Comparison of ENCODE assay signal across 26 cellular contexts in the genomic region with DNA sequence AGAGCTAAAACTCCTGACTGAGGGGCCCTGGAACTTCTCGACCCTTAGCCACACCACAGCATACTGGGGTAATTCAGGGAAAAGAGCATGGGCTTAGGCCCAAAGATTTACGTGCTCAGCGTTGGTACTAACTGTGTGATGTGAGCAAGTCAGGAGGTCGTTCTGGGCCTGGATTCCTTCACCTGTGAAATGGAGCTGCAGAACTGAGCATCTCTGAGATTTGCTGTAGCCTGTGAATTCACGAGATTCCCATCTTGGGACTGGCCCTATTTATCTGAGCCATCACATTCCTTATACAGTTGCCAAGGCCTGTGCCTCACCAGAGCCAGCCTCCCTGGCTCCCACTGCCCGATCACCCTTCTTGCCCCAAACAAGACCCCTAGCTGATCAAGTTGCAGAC.
DNase-seq lines count a peak whose midpoint lies in the region; ATAC-seq and TF ChIP-seq lines count a peak whose summit lies in the region.
"Had no signal": no experiment of that assay in that cellular context is flagged by ENCODE, and none has a peak within 500 bp of the region (broad histone marks: within the 10 kb centered on the region; RNA-seq: fewer than 3 reads in every experiment).

No MANE protein-coding gene starts in this region.

- no peak overlapping the region for H4K91ac ChIP-seq in trophoblast cell (ENCODE audit: low read depth, low read length)

- no peaks in the 10 kb centered on the region for H3K79me2 ChIP-seq in trophoblast cell (ENCODE audit: control insufficient read depth, insufficient read depth, low read length, poor library complexity)

- intact Hi-C loops in left ventricle myocardium inferior (cut with micrococcal nuclease) = no loop called here
- intact Hi-C loops in right cardiac atrium (cut with DNase I) = no loop called here

- ATAC-seq in right cardiac atrium (no peak), upper lobe of left lung (ENCODE audit: low FRiP score in 2 of 2) (no peak)
- ATAC-seq: activated CD8-positive, alpha-beta T cell treated with anti-CD3 and anti-CD28 coated beads for 36 hours; activated T-cell treated with anti-CD3 and anti-CD28 coated beads, Interleukin-2, amount 50 U/mL, for 4 hours had no signal

- no peak overlapping the region for H3K4ac ChIP-seq in trophoblast cell (ENCODE audit: low read depth, low read length)

- DNase-seq in left ventricle myocardium inferior (no peak), right cardiac atrium (no peak), trophoblast cell (peak; percentile 43 to 80), upper lobe of left lung (no peak), AG20443 (ENCODE audit: low spot score) (no peak), DMS 273 (lab: John Stamatoyannopoulos, UW; ENCODE audit: unreplicated experiment) (no peak), NOMO-1 treated with dmso at 0.1 percent for 144 hours (lab: John Stamatoyannopoulos, UW; ENCODE audit: unreplicated experiment) (no peak)
- DNase-seq: 8988T; activated CD4-positive, CD25-positive, alpha-beta regulatory T cell; activated CD8-positive, alpha-beta T cell treated with anti-CD3 and anti-CD28 coated beads for 36 hours; activated naive CD4-positive, alpha-beta T cell treated with anti-CD3 and anti-CD28 coated beads for 36 hours; activated T-cell treated with anti-CD3 and anti-CD28 coated beads, Interleukin-2, amount 50 U/mL, for 4 hours; aorta; BE2C; Calu3; effector CD8-positive, alpha-beta T cell; left ventricle myocardium superior; NCI-H1105; NCI-H2081; ovary; stimulated activated CD4-positive, alpha-beta T cell treated with anti-CD3 and anti-CD28 coated beads, Interleukin-4, amount 100 ng/mL, for 1 hour had no signal

- H3K18ac ChIP-seq in trophoblast cell (ENCODE audit: low read length) = no peak overlapping the region

- H3K9ac ChIP-seq in trophoblast cell (ENCODE audit: low read length) = no peak overlapping the region
- H3K9ac ChIP-seq: SK-N-SH had no signal

- H4K12ac ChIP-seq in trophoblast cell (ENCODE audit: low read depth, low read length) = no peak overlapping the region

- no peaks in the 10 kb centered on the region for H3K27me3 ChIP-seq in left ventricle myocardium inferior (ENCODE audit: low read depth)
- no peaks in the 10 kb centered on the region for H3K27me3 ChIP-seq in right cardiac atrium (ENCODE audit: control insufficient read depth, insufficient read depth)
- no peaks in the 10 kb centered on the region for H3K27me3 ChIP-seq in layer of hippocampus (ENCODE audit: control insufficient read depth, insufficient read depth, low read length)
- H3K27me3 ChIP-seq in trophoblast cell (ENCODE audit: insufficient read depth, low read length) = no peaks in the 10 kb centered on the region
- H3K27me3 ChIP-seq in upper lobe of left lung = no peaks in the 10 kb centered on the region
- H3K27me3 ChIP-seq: BE2C, ovary, vagina had no signal

- 90% methylated on average over 6 of the region's 6 CpGs for WGBS in right cardiac atrium
- no CpG with 5 or more reads among the region's 6 CpGs for WGBS in trophoblast cell (ENCODE audit: extremely low coverage, insufficient coverage, insufficient read length)
- WGBS in upper lobe of left lung, 2 donors = 71 to 94% methylated on average over 6 of the region's 6 CpGs

- no peak overlapping the region for H2BK12ac ChIP-seq in trophoblast cell (ENCODE audit: low read length)

- H3K9me3 ChIP-seq in left ventricle myocardium inferior (replicated peaks) = no peaks in the 10 kb centered on the region
- no peaks in the 10 kb centered on the region for H3K9me3 ChIP-seq in right cardiac atrium (ENCODE audit: control insufficient read depth, low read length)
- H3K9me3 ChIP-seq in trophoblast cell (ENCODE audit: insufficient read depth, low read depth, low read length) = no peaks in the 10 kb centered on the region
- H3K9me3 ChIP-seq in upper lobe of left lung = no peaks in the 10 kb centered on the region
- H3K9me3 ChIP-seq: BE2C, ovary, SK-N-SH, vagina had no signal

- H3K4me2 ChIP-seq in trophoblast cell (ENCODE audit: low read length) = no peak overlapping the region
- H3K4me2 ChIP-seq: SK-N-SH had no signal

- H4K8ac ChIP-seq in trophoblast cell (ENCODE audit: low read depth, low read length) = no peak overlapping the region

- TF ChIP-seq EP300 in upper lobe of left lung (IDR thresholded peaks at IDR 0.05) = no peak

- TF ChIP-seq POLR2A in upper lobe of left lung (IDR thresholded peaks at IDR 0.05) = no peak

- no peak overlapping the region for H2AFZ ChIP-seq in trophoblast cell (ENCODE audit: insufficient read depth, low read length, poor library complexity)

- H3K23ac ChIP-seq in trophoblast cell (ENCODE audit: low read length) = no peak overlapping the region

- H3K4me3 ChIP-seq in left ventricle myocardium inferior (no peak overlapping the region), right cardiac atrium (ENCODE audit: low read length) (no peak overlapping the region), trophoblast cell (ENCODE audit: low read depth, low read length) (no peak overlapping the region), upper lobe of left lung (no peak overlapping the region)
- H3K4me3 ChIP-seq: ovary, skin epidermis, vagina had no signal

- no peak overlapping the region for H2AK5ac ChIP-seq in trophoblast cell (ENCODE audit: low read length)

- H3K79me1 ChIP-seq in trophoblast cell (ENCODE audit: low read length) = no peaks in the 10 kb centered on the region

- H3K14ac ChIP-seq in trophoblast cell (ENCODE audit: low read length) = no peak overlapping the region

- no peak overlapping the region for H2BK120ac ChIP-seq in trophoblast cell (ENCODE audit: insufficient read depth, low read length, poor library complexity)

- peak overlapping the region; percentile 50 for H3K27ac ChIP-seq in left ventricle myocardium inferior (replicated peaks)
- H3K27ac ChIP-seq in right cardiac atrium (ENCODE audit: low read length) = no peak overlapping the region
- H3K27ac ChIP-seq in layer of hippocampus (ENCODE audit: low read depth, low read length) = peak overlapping the region; percentile 14
- no peak overlapping the region for H3K27ac ChIP-seq in trophoblast cell (ENCODE audit: low read depth, low read length)
- H3K27ac ChIP-seq in upper lobe of left lung = peak overlapping the region; percentile 76 to 86 (median 83)
- H3K27ac ChIP-seq: ovary, RWPE1, vagina had no signal

- TF ChIP-seq CTCF in left ventricle myocardium inferior (IDR thresholded peaks at IDR 0.05; ENCODE audit: borderline replicate concordance) (no peak), upper lobe of left lung (IDR thresholded peaks at IDR 0.05) (no peak)

- H3K36me3 ChIP-seq in left ventricle myocardium inferior (no peaks in the 10 kb centered on the region), trophoblast cell (ENCODE audit: control insufficient read depth in 1 of 2, insufficient read depth in 2 of 2, low read length in 2 of 2) (no peaks in the 10 kb centered on the region), upper lobe of left lung (no peaks in the 10 kb centered on the region)
- H3K36me3 ChIP-seq: BE2C, ovary, vagina had no signal

- H2BK5ac ChIP-seq in trophoblast cell (ENCODE audit: low read depth, low read length, poor library complexity) = no peak overlapping the region

- H3K4me1 ChIP-seq in left ventricle myocardium inferior = peaks cover 26% of the 10 kb centered on the region
- no peaks in the 10 kb centered on the region for H3K4me1 ChIP-seq in right cardiac atrium (ENCODE audit: control insufficient read depth, insufficient read depth, low read length)
- H3K4me1 ChIP-seq in trophoblast cell (ENCODE audit: control insufficient read depth in 1 of 2, insufficient read depth in 2 of 2, low read length in 2 of 2) = peaks cover 4 to 7% of the 10 kb centered on the region in 2 experiments
- peaks cover 9 to 15% (median 12%) of the 10 kb centered on the region in 4 donors for H3K4me1 ChIP-seq in upper lobe of left lung
- H3K4me1 ChIP-seq: BE2C had no signal

Comparison
In these comparisons a context has a peak if more than half of its experiments do, and no peak if none do; other contexts are left out.
1. H3K27ac ChIP-seq: peak in left ventricle myocardium inferior (single experiment), layer of hippocampus (single experiment) and upper lobe of left lung (4 of 4); none in right cardiac atrium (single experiment) and trophoblast cell (single experiment).
2. DNase-seq: peak in trophoblast cell (2 of 2); none in left ventricle myocardium inferior (single experiment), right cardiac atrium (0 of 3), upper lobe of left lung (0 of 2), AG20443 (single experiment), DMS 273 (single experiment) and NOMO-1 treated with dmso at 0.1 percent for 144 hours (single experiment).